ENCODE assay signal across 10 cellular contexts in genomic region chr6:104639671-104640070, GRCh38.
A peak's percentile ranks its signal among the peaks of the same experiment; 100 is the strongest.
DNase-seq lines count a peak whose midpoint lies in the region; ATAC-seq, FAIRE-seq and TF ChIP-seq lines count a peak whose summit lies in the region.
"Had no signal": no experiment of that assay in that cellular context is flagged by ENCODE, and none has a peak within 500 bp of the region (broad histone marks: within the 10 kb centered on the region; RNA-seq: fewer than 3 reads in every experiment).

No MANE protein-coding gene starts in this region.

- no peak overlapping the region for H3K4me2 ChIP-seq in SK-N-SH

- no peaks in the 10 kb centered on the region; a peak in 3 of 4 replicates for H3K4me1 ChIP-seq in SK-N-SH (ENCODE audit: control insufficient read depth in 1 of 2, insufficient read depth in 2 of 2, low read depth in 1 of 2, low read length in 1 of 2)
- H3K4me1 ChIP-seq in uterus: no peaks in the 10 kb centered on the region

- H3K36me3 ChIP-seq in SK-N-SH (replicated peaks in 1 of 2; ENCODE audit: control insufficient read depth in 1 of 2, insufficient read depth in 2 of 2, low read length in 1 of 2) (no peaks in the 10 kb centered on the region), uterus (no peaks in the 10 kb centered on the region)

- no peaks in the 10 kb centered on the region for H3F3A ChIP-seq in SK-N-SH (replicated peaks; ENCODE audit: insufficient read depth)

- no peaks in the 10 kb centered on the region for H4K20me1 ChIP-seq in SK-N-SH (ENCODE audit: insufficient read depth)

- peak overlapping the region; percentile 49; the same call in 1 of the 2 replicates for H2AFZ ChIP-seq in SK-N-SH (ENCODE audit: low read depth)

- no peaks in the 10 kb centered on the region for H3K27me3 ChIP-seq in SK-N-SH (ENCODE audit: insufficient read depth)
- H3K27me3 ChIP-seq in uterus: no peaks in the 10 kb centered on the region

- TF ChIP-seq POLR2A in uterus (IDR thresholded peaks at IDR 0.05): no peak

- no peak for ATAC-seq in SK-N-SH treated with all-trans-retinoic acid at 6 μM for 48 hours
- peak; percentile 93 for ATAC-seq in HG03280 (IDR thresholded peaks at IDR 0.05; ENCODE audit: unreplicated experiment)

- TF ChIP-seq RAD21 in SK-N-SH (IDR thresholded peaks at IDR 0.05; ENCODE audit: low read length): no peak

- CTCF ChIA-PET in SK-N-SH (lab: Yijun Ruan, JAX): interaction anchor here (0.8 to 1.0 kb wide), 3 partner anchors 12 to 45 kb away, joined by 3 read pairs; no protein-coding TSS in a partner anchor

- POLR2A ChIA-PET in SK-N-SH (lab: Yijun Ruan, JAX): no interaction called here

- TF ChIP-seq EP300 in SK-N-SH (IDR thresholded peaks at IDR 0.05; ENCODE audit: borderline replicate concordance in 1 of 2, low read depth in 1 of 2, low read length in 1 of 2): no peak

- H3K4me3 ChIP-seq in SK-N-SH (ENCODE audit: low read depth in 2 of 2, low read length in 1 of 2) (no peak overlapping the region), uterus (no peak overlapping the region)

- intact Hi-C loops in uterus (cut with DNase I; ENCODE audit: low total_unique reads): no loop called here

- TF ChIP-seq CTCF in SK-N-SH (IDR thresholded peaks at IDR 0.05) (no peak), uterus (IDR thresholded peaks at IDR 0.05) (no peak)

- FAIRE-seq in colon (lab: Jason Lieb, UNC): peak; percentile 72

- no peak overlapping the region for H3K9ac ChIP-seq in SK-N-SH

- H3K27ac ChIP-seq in SK-N-SH (ENCODE audit: low read depth in 2 of 2, low read length in 1 of 2): no peak overlapping the region
- H3K27ac ChIP-seq in uterus: peak overlapping the region; percentile 39 to 54

- no peaks in the 10 kb centered on the region for H3K9me2 ChIP-seq in SK-N-SH

- no peaks in the 10 kb centered on the region for H3K79me2 ChIP-seq in SK-N-SH (ENCODE audit: insufficient read depth)

- DNase-seq in SK-N-SH (no peak), uterus (no peak), NCI-H146 (lab: John Stamatoyannopoulos, UW) (no peak)
- DNase-seq in stimulated activated CD4-positive, alpha-beta T cell treated with anti-CD3 and anti-CD28 coated beads, Interleukin-2, amount 100 ng/mL, for 48 hours: no peak
- no peak for DNase-seq in stimulated activated CD4-positive, alpha-beta T cell treated with anti-CD3 and anti-CD28 coated beads, Interleukin-12 subunit alpha, Interleukin-12 subunit beta, amount 100 ng/mL, for 4 hours
- DNase-seq: 8988T; stimulated activated CD4-positive, alpha-beta T cell treated with anti-CD3 and anti-CD28 coated beads, Interleukin-4, amount 100 ng/mL, for 4 hours had no signal

- no peaks in the 10 kb centered on the region for H3K9me3 ChIP-seq in SK-N-SH
- no peaks in the 10 kb centered on the region for H3K9me3 ChIP-seq in uterus

TF ChIP-seq in SK-N-SH, 30 proteins besides CTCF, POLR2A, EP300 and RAD21 (continues in another document):
- no peak for TF ChIP-seq FOXJ3 (CRISPR knock-in tag; IDR thresholded peaks at IDR 0.05)
- no peak for TF ChIP-seq REST (IDR thresholded peaks at IDR 0.05; ENCODE audit: low read depth, low read length)
- TF ChIP-seq SMC3 (IDR thresholded peaks at IDR 0.05; ENCODE audit: low read depth, low read length): no peak
- no peak for TF ChIP-seq MAX (IDR thresholded peaks at IDR 0.05; ENCODE audit: low read depth)
- no peak for TF ChIP-seq PBX3 (IDR thresholded peaks at IDR 0.05)
- TF ChIP-seq SIN3A (IDR thresholded peaks at IDR 0.05; ENCODE audit: borderline replicate concordance, low read depth, low read length): no peak
- TF ChIP-seq TAF1 (IDR thresholded peaks at IDR 0.05; ENCODE audit: borderline replicate concordance, low read depth, low read length): no peak
- no peak for TF ChIP-seq MEF2A (IDR thresholded peaks at IDR 0.05; ENCODE audit: borderline replicate concordance, low read depth)

TF ChIP-seq in SK-N-SH treated with all-trans-retinoic acid at 6 μM for 48 hours, 23 proteins besides CTCF, POLR2A, EP300 and RAD21:
- TF ChIP-seq PATZ1 (CRISPR knock-in tag; IDR thresholded peaks at IDR 0.05; ENCODE audit: borderline replicate concordance) (no peak), PPARA (CRISPR knock-in tag; IDR thresholded peaks at IDR 0.05; ENCODE audit: borderline replicate concordance) (no peak), ISL1 (CRISPR knock-in tag; IDR thresholded peaks at IDR 0.05) (no peak), ZFP30 (CRISPR knock-in tag; IDR thresholded peaks at IDR 0.05) (no peak), TOX (CRISPR knock-in tag; IDR thresholded peaks at IDR 0.05; ENCODE audit: borderline replicate concordance) (no peak), GLIS3 (CRISPR knock-in tag; IDR thresholded peaks at IDR 0.05) (no peak), RARB (CRISPR knock-in tag; IDR thresholded peaks at IDR 0.05) (no peak)

Comparison
In these comparisons a context has a peak if more than half of its experiments do, and no peak if none do; other contexts are left out.
1. H3K27ac ChIP-seq: peak in uterus (2 of 2); none in SK-N-SH (0 of 2).